ENCODE assay signal across 14 cellular contexts in genomic region chr3:40096561-40097506, GRCh38.
DNase-seq lines count a peak whose midpoint lies in the region; ATAC-seq, FAIRE-seq and TF ChIP-seq lines count a peak whose summit lies in the region.
"Had no signal": no experiment of that assay in that cellular context is flagged by ENCODE, and none has a peak within 500 bp of the region (broad histone marks: within the 10 kb centered on the region; RNA-seq: fewer than 3 reads in every experiment).

No MANE protein-coding gene starts in this region.

- H3K27me3 ChIP-seq in right lobe of liver: no peaks in the 10 kb centered on the region
- H3K27me3 ChIP-seq in HepG2 (ENCODE audit: control insufficient read depth in 1 of 2, insufficient read depth in 2 of 2, low read length in 2 of 2): no peaks in the 10 kb centered on the region; a peak in 1 of 5 replicates
- H3K27me3 ChIP-seq: SJCRH30 had no signal

- POLR2A ChIA-PET in HepG2 (lab: Yijun Ruan, JAX): no interaction called here

- BruUV-seq in HepG2 (replicated peaks; lab: Mats Ljungman, UMichigan): no TSS peak

- no peak for TF ChIP-seq RAD21 in HepG2 (CRISPR knock-in tag; IDR thresholded peaks at IDR 0.05)

- 56% methylated on average over 6 of the region's 8 CpGs for WGBS in right lobe of liver (ENCODE audit: insufficient coverage, low coverage, low lambda C conversion rate, missing lambda C conversion rate)
- WGBS in HepG2 (ENCODE audit: low lambda C conversion rate): 60% methylated on average over 8 of the region's 8 CpGs

- peak; percentile 41 to 68 (median 63) for ATAC-seq in right lobe of liver
- no peak for ATAC-seq in HepG2
- no peak for ATAC-seq in GM18511 (IDR thresholded peaks at IDR 0.05; ENCODE audit: unreplicated experiment)
- ATAC-seq: effector memory CD8-positive, alpha-beta T cell; HCT116; left colon had no signal

- H3K79me2 ChIP-seq in HepG2 (ENCODE audit: insufficient read depth, low read length): no peaks in the 10 kb centered on the region

- H2AFZ ChIP-seq in HepG2 (ENCODE audit: low read length): no peak overlapping the region

- no peak for TF ChIP-seq CTCF in right lobe of liver (IDR thresholded peaks at IDR 0.05)
- no peak for TF ChIP-seq CTCF in HepG2 (CRISPR knock-in tag; IDR thresholded peaks at IDR 0.05)

- H3K4me3 ChIP-seq in right lobe of liver: no peak overlapping the region
- no peak overlapping the region for H3K4me3 ChIP-seq in HepG2 (replicated peaks in 1 of 3; ENCODE audit: insufficient read depth in 1 of 3, low read depth in 2 of 3, low read length in 3 of 3)
- H3K4me3 ChIP-seq: SJCRH30 had no signal

- CTCF ChIA-PET in HepG2 (lab: Yijun Ruan, JAX; ENCODE audit: low intra/inter-chr PET ratio, low total read pairs): no interaction called here

- H3K4me1 ChIP-seq in right lobe of liver: peaks cover 0 to 19% (median 3%) of the 10 kb centered on the region in 4 donors
- H3K4me1 ChIP-seq in HepG2 (ENCODE audit: insufficient read depth, low read length): peaks cover 10% of the 10 kb centered on the region
- H3K4me1 ChIP-seq: SJCRH30 had no signal

- TF ChIP-seq EP300 in HepG2 (IDR thresholded peaks at IDR 0.05; ENCODE audit: low read depth in 2 of 2, low read length in 2 of 2) (no peak), HepG2 (CRISPR knock-in tag; IDR thresholded peaks at IDR 0.05; ENCODE audit: borderline replicate concordance) (no peak)

- FAIRE-seq in HepG2 (lab: Jason Lieb, UNC) (no peak), GM12892 (lab: Jason Lieb, UNC) (no peak)

- H4K20me1 ChIP-seq in HepG2 (ENCODE audit: insufficient read depth, low read length): no peaks in the 10 kb centered on the region

- no peak overlapping the region for H3K9ac ChIP-seq in HepG2 (ENCODE audit: insufficient read depth, low read depth, low read length)

- in situ Hi-C loops in HepG2 (cut with HindIII; ENCODE audit: extremely low pct_ligation_motif_present, low pct_unique_long_range_greater_than_20kb): no loop called here

- intact Hi-C loops in right lobe of liver (cut with DNase I) (no loop called here), HepG2 (cut with micrococcal nuclease; ENCODE audit: unreplicated experiment) (no loop called here)

- no peak for TF ChIP-seq POLR2A in right lobe of liver (IDR thresholded peaks at IDR 0.05)
- TF ChIP-seq POLR2A in HepG2 (IDR thresholded peaks at IDR 0.05; ENCODE audit: insufficient read depth in 1 of 2, low read depth in 2 of 2, low read length in 2 of 2): no peak
- TF ChIP-seq POLR2A in GM12892 (IDR thresholded peaks at IDR 0.05; ENCODE audit: low read depth, low read length): no peak

- DNase-seq in right lobe of liver (peak in 1 of 3 donors; percentile 62), HepG2 (ENCODE audit: low spot score) (no peak), caudate nucleus (lab: John Stamatoyannopoulos, UW) (peak in 5 of 61 donors; percentile 9 to 80 (median 22)), medulla oblongata (ENCODE audit: extremely low spot score) (peak; percentile 75), mucosa of gallbladder (ENCODE audit: low spot score) (no peak), islet precursor cell (no peak), GM12892 (ENCODE audit: insufficient read length) (no peak)
- DNase-seq: activated CD4-positive, alpha-beta memory T cell treated with anti-CD3 and anti-CD28 coated beads for 36 hours; effector memory CD8-positive, alpha-beta T cell; left colon; NCI-H2029; SJCRH30 had no signal

- H3K4me2 ChIP-seq in HepG2 (ENCODE audit: low read depth, low read length): no peak overlapping the region

- H3K27ac ChIP-seq in right lobe of liver: no peak overlapping the region
- H3K27ac ChIP-seq in HepG2 (ENCODE audit: extremely low read length, insufficient read depth, low read length): no peak overlapping the region
- peak overlapping the region; percentile 1 for H3K27ac ChIP-seq in caudate nucleus (ENCODE audit: low read depth, low read length)
- H3K27ac ChIP-seq: SJCRH30 had no signal

- H3K9me3 ChIP-seq in right lobe of liver (no peaks in the 10 kb centered on the region), HepG2 (ENCODE audit: low read length) (no peaks in the 10 kb centered on the region)
- H3K9me3 ChIP-seq: SJCRH30 had no signal

- no peaks in the 10 kb centered on the region for H3K36me3 ChIP-seq in right lobe of liver
- H3K36me3 ChIP-seq in HepG2 (replicated peaks in 1 of 2; ENCODE audit: control insufficient read depth in 1 of 2, insufficient read depth in 2 of 2, low read length in 2 of 2): no peaks in the 10 kb centered on the region
- H3K36me3 ChIP-seq: SJCRH30 had no signal

TF ChIP-seq in HepG2, 621 proteins besides CTCF, POLR2A, EP300 and RAD21:
- TF ChIP-seq KMT2A (CRISPR knock-in tag; IDR thresholded peaks at IDR 0.05) (no peak), ZNF646 (CRISPR knock-in tag; IDR thresholded peaks at IDR 0.05) (no peak), MIER2 (CRISPR knock-in tag; IDR thresholded peaks at IDR 0.05) (no peak), ZNF260 (CRISPR knock-in tag; IDR thresholded peaks at IDR 0.05; ENCODE audit: borderline replicate concordance, low read depth) (no peak), NCOA5 (CRISPR knock-in tag; IDR thresholded peaks at IDR 0.05) (no peak), ZFP90 (CRISPR knock-in tag; IDR thresholded peaks at IDR 0.05; ENCODE audit: borderline replicate concordance) (no peak), NRL (CRISPR knock-in tag; IDR thresholded peaks at IDR 0.05; ENCODE audit: borderline replicate concordance) (no peak), E2F1 (CRISPR knock-in tag; IDR thresholded peaks at IDR 0.05) (no peak), ZNF326 (CRISPR knock-in tag; IDR thresholded peaks at IDR 0.05; ENCODE audit: borderline replicate concordance) (no peak), ZFP91 (CRISPR knock-in tag; IDR thresholded peaks at IDR 0.05; ENCODE audit: borderline replicate concordance) (no peak)

Comparison
In these comparisons a context has a peak if more than half of its experiments do, and no peak if none do; other contexts are left out.
1. ATAC-seq: peak in right lobe of liver (4 of 4); none in HepG2 (single experiment) and GM18511 (single experiment).